In the genomic region with DNA sequence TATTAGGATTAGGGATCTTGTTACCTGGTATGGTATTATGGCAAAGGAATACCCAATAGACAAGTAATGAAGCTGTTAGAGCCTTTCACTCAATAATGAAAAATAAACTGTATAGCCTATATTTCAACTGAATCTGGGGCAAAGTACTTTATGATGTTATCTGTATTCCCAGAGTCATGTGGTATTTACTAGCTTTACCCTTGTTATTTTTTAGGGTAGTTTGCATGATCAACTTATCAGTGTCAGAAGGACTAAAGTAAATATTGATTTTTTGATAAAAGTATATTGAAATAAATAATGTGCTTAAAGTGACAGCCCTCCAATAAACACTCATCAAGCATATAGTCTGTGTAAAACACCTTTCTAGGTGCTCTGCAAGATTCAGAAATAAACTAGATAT, we compare ENCODE assay signal across 33 cellular contexts.
"Had no signal": no experiment of that assay in that cellular context is flagged by ENCODE, and none has a peak within 500 bp of the region (broad histone marks: within the 10 kb centered on the region; RNA-seq: fewer than 3 reads in every experiment).

No MANE protein-coding gene starts in this region.

- H3K27ac ChIP-seq: adrenal gland, KMS-11, Peyer's patch, SJSA1 had no signal

- H3K9me3 Mint-ChIP-seq: activated CD4-positive, alpha-beta memory T cell treated with anti-CD3 and anti-CD28 coated beads for 36 hours; activated naive CD4-positive, alpha-beta T cell treated with anti-CD3 and anti-CD28 coated beads for 36 hours; activated T-cell treated with anti-CD3 and anti-CD28 coated beads, Interleukin-2, amount 50 U/mL, for 24 hours; activated T-helper 2 cell treated with anti-CD3 and anti-CD28 coated beads, Interferon-gamma antibody, Interleukin-2, Interleukin-4, amounts not matched to agents 10 μg/mL and 5 μg/mL and 100 μg/mL, durations not matched to agents 14 hours and 24 hours and 36 hours; T-helper 1 cell treated with Interleukin-12 subunit alpha and Interleukin-12 subunit beta and Interleukin-4 antibody, amounts not matched to agents 30 μg/mL and 1 μg/mL, for 36 hours; T-helper 2 cell treated with Interferon-gamma antibody and Interleukin-4, amounts not matched to agents 5 μg/mL and 100 μg/mL, for 36 hours had no signal

- DNase-seq: activated CD4-positive, alpha-beta memory T cell treated with anti-CD3 and anti-CD28 coated beads for 36 hours; activated CD4-positive, alpha-beta T cell treated with anti-CD3 and anti-CD28 coated beads for 4 hours; activated CD4-positive, alpha-beta T cell treated with anti-CD3 and anti-CD28 coated beads, Interleukin-2, amount 50 U/mL, for 1 hour; activated gamma-delta T cell; activated naive CD4-positive, alpha-beta T cell treated with anti-CD3 and anti-CD28 coated beads for 36 hours; activated T-cell treated with anti-CD3 and anti-CD28 coated beads, Interleukin-2, amount 50 U/mL, for 24 hours; adrenal gland; caudate nucleus; NCI-H1092 treated with DMSO at 0.1 percent for 48 hours; NCI-H1417; NCI-H146; NCI-H187; NCI-H2029 treated with DMSO at 0.1 percent for 48 hours; NCI-H2107; NCI-H2171; NCI-H510A; NCI-H526; NCI-H748 treated with DMSO at 0.1 percent for 48 hours; NK-92 treated with Interleukin-12 subunit alpha and Interleukin-12 subunit beta, amount 100 ng/mL, for 24 hours; PC-3; Peyer's patch; RPMI8226; SHP77 treated with DMSO at 0.1 percent for 48 hours; SK-N-SH had no signal

- H3K27ac Mint-ChIP-seq: activated CD4-positive, alpha-beta memory T cell treated with anti-CD3 and anti-CD28 coated beads for 36 hours; activated naive CD4-positive, alpha-beta T cell treated with anti-CD3 and anti-CD28 coated beads for 36 hours; activated naive CD4-positive, alpha-beta T cell treated with anti-CD3 and anti-CD28 coated beads, Interleukin-2, amount 50 U/mL, for 72 hours; activated T-cell treated with anti-CD3 and anti-CD28 coated beads, Interleukin-2, amount 50 U/mL, for 24 hours; activated T-helper 2 cell treated with anti-CD3 and anti-CD28 coated beads, Interferon-gamma antibody, Interleukin-2, Interleukin-4, amounts not matched to agents 10 μg/mL and 5 μg/mL and 100 μg/mL, durations not matched to agents 14 hours and 24 hours and 36 hours; brain; T-helper 1 cell treated with Interleukin-12 subunit alpha and Interleukin-12 subunit beta and Interleukin-4 antibody, amounts not matched to agents 30 μg/mL and 1 μg/mL, for 36 hours; T-helper 2 cell treated with Interferon-gamma antibody and Interleukin-4, amounts not matched to agents 5 μg/mL and 100 μg/mL, for 36 hours; WTC11 had no signal

- H3K9me3 ChIP-seq: adrenal gland, Peyer's patch, SJSA1, SK-N-SH had no signal

- H3K4me2 ChIP-seq: KMS-11, SK-N-SH had no signal

- H3K27me3 Mint-ChIP-seq: activated CD4-positive, alpha-beta memory T cell treated with anti-CD3 and anti-CD28 coated beads for 36 hours; activated T-cell treated with anti-CD3 and anti-CD28 coated beads, Interleukin-2, amount 50 U/mL, for 24 hours; brain had no signal

- H3K36me3 ChIP-seq: adrenal gland had no signal

- H3K4me3 ChIP-seq: adrenal gland, Peyer's patch, SJSA1 had no signal

- H3K27me3 ChIP-seq: adrenal gland, Peyer's patch, SJSA1 had no signal

- H3K4me1 Mint-ChIP-seq: brain had no signal

- ATAC-seq: activated CD4-positive, CD25-positive, alpha-beta regulatory T cell treated with anti-CD3 and anti-CD28 coated beads, Interleukin-2, amount 50 U/mL, for 24 hours; activated naive CD4-positive, alpha-beta T cell treated with anti-CD3 and anti-CD28 coated beads, Interleukin-2, amount 50 U/mL, for 72 hours; PC-3; WTC11 had no signal

- H3K9me2 ChIP-seq: SK-N-SH had no signal

- H3K4me3 Mint-ChIP-seq: activated CD4-positive, alpha-beta memory T cell treated with anti-CD3 and anti-CD28 coated beads for 36 hours; activated naive CD4-positive, alpha-beta T cell treated with anti-CD3 and anti-CD28 coated beads for 36 hours; activated T-cell treated with anti-CD3 and anti-CD28 coated beads, Interleukin-2, amount 50 U/mL, for 24 hours; brain; T-helper 1 cell treated with Interleukin-12 subunit alpha and Interleukin-12 subunit beta and Interleukin-4 antibody, amounts not matched to agents 30 μg/mL and 1 μg/mL, for 36 hours; T-helper 2 cell treated with Interferon-gamma antibody and Interleukin-4, amounts not matched to agents 5 μg/mL and 100 μg/mL, for 36 hours; WTC11 had no signal
